8 cellular contexts compared by ENCODE assay signal in the genomic region with DNA sequence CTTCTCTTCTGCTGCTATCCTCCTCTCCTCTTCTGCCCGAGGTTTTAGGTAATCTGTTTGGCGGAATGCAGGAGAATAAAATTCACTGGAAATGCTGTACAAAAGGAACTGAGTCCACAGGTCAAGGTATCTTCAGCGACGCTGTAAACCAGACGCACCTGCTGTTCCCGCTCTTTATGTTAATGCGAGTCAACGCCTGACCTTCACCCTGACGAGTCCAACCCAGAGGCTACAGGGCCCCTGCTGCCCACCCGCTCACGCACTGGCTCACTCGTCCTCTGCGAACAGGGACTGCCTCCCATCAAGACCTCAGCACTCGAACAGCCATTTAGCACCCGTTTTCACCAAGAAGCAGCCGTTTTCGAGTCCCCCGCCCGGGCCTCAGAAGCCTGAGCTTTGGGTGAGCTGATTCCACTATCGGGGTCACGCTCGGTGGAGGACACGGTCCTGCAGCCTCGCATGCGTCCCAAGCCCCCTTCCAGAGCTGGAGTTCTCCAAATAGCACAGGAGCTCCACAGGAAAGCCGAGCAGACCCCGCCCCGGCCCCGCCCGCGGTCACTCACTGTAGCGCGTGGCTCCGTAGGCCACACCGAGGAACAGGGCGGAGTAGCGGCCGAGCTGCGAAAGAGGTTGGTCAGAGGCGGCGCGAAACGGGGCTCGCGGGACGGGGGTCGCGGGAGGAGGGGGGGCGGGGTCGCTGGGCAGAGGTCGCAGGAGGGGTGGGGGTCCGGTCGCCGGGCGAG. TPM values are rescaled to one million over a fixed set of nuclear protein-coding genes. Genes with fewer than 3 reads are reported as not detected.
DNase-seq lines count a peak whose midpoint lies in the region; ATAC-seq, FAIRE-seq and TF ChIP-seq lines count a peak whose summit lies in the region.

No MANE protein-coding gene starts in this region.

- peak overlapping the region; percentile 59 for H2AFZ ChIP-seq in astrocyte (ENCODE audit: low read depth, low read length)

- peak; percentile 0 for ATAC-seq in HG02678 (IDR thresholded peaks at IDR 0.05; ENCODE audit: unreplicated experiment)
- no peak for ATAC-seq in GM21717 (IDR thresholded peaks at IDR 0.05; ENCODE audit: unreplicated experiment)

- H3K4me3 ChIP-seq in astrocyte (ENCODE audit: insufficient read depth, low read depth, low read length): peak overlapping the region; percentile 79
- peak overlapping the region; percentile 87 for H3K4me3 ChIP-seq in iPS-18c (ENCODE audit: insufficient read depth, low read depth, low read length)
- H3K4me3 ChIP-seq in stomach: peak overlapping the region; percentile 81 to 96 (median 88)

- 4 to 13% (median 9%) methylated on average over 23 to 55 of the region's 55 CpGs for WGBS in stomach, 5 donors

- peaks cover 31% of the 10 kb centered on the region for H3K79me2 ChIP-seq in astrocyte (ENCODE audit: insufficient read depth, low read length)

- H3K36me3 Mint-ChIP-seq in astrocyte (ENCODE audit: low read depth, unreplicated experiment): peaks cover 6% of the 10 kb centered on the region

- no peaks in the 10 kb centered on the region for H3K9me3 Mint-ChIP-seq in astrocyte (ENCODE audit: unreplicated experiment)

- H3K27ac ChIP-seq in astrocyte (ENCODE audit: low read depth, low read length) (peak overlapping the region; percentile 11), stomach (peak overlapping the region; percentile 53 to 99 (median 97))

- H3K27ac Mint-ChIP-seq in astrocyte (ENCODE audit: unreplicated experiment): peak overlapping the region; percentile 59

- H3K9ac ChIP-seq in astrocyte (ENCODE audit: low read length): peak overlapping the region; percentile 98

- peaks cover 9% of the 10 kb centered on the region for H3K4me1 Mint-ChIP-seq in astrocyte (ENCODE audit: low read depth, unreplicated experiment)

- no peak for TF ChIP-seq CTCF in astrocyte (IDR thresholded peaks at IDR 0.05; ENCODE audit: insufficient read depth, low read depth, low read length)
- no peak for TF ChIP-seq CTCF in stomach (IDR thresholded peaks at IDR 0.05)

- H4K20me1 ChIP-seq in astrocyte (ENCODE audit: insufficient read depth, low read length): peaks cover 6% of the 10 kb centered on the region

- TF ChIP-seq EP300 in stomach (IDR thresholded peaks at IDR 0.05): no peak

- no peaks in the 10 kb centered on the region for H3K27me3 ChIP-seq in astrocyte (ENCODE audit: insufficient read depth, low read length)
- H3K27me3 ChIP-seq in stomach: peaks cover 0 to 1% (median 0%) of the 10 kb centered on the region in 3 donors

- H3K36me3 ChIP-seq in astrocyte (ENCODE audit: insufficient read depth, low read length): peaks cover 11% of the 10 kb centered on the region
- peaks cover 15 to 31% (median 28%) of the 10 kb centered on the region in 4 donors for H3K36me3 ChIP-seq in stomach

- TF ChIP-seq POLR2A in stomach (IDR thresholded peaks at IDR 0.05): no peak

- peak overlapping the region; percentile 97 for H3K4me3 Mint-ChIP-seq in astrocyte (ENCODE audit: unreplicated experiment)

- DNase-seq in AG08395 (ENCODE audit: low spot score) (peak; percentile 39), astrocyte (ENCODE audit: low read depth) (no peak), stomach (peak; percentile 53), NCI-H2171 (lab: John Stamatoyannopoulos, UW) (no peak), GOT3 (lab: John Stamatoyannopoulos, UW) (no peak)

- no peak for FAIRE-seq in astrocyte (lab: Jason Lieb, UNC)

- H3K27me3 Mint-ChIP-seq in astrocyte (ENCODE audit: low read depth, unreplicated experiment): no peaks in the 10 kb centered on the region

- intact Hi-C loops in stomach (cut with DNase I; ENCODE audit: low total_unique reads): no loop called here

- H3K9me3 ChIP-seq in astrocyte (ENCODE audit: insufficient read depth, low read depth, low read length): no peaks in the 10 kb centered on the region
- H3K9me3 ChIP-seq in iPS-18c (ENCODE audit: control insufficient read depth, insufficient read depth, low read length): no peaks in the 10 kb centered on the region
- no peaks in the 10 kb centered on the region for H3K9me3 ChIP-seq in stomach

- peaks cover 14% of the 10 kb centered on the region for H3K4me1 ChIP-seq in astrocyte (ENCODE audit: insufficient read depth, low read length)
- peaks cover 17 to 49% (median 47%) of the 10 kb centered on the region in 4 donors for H3K4me1 ChIP-seq in stomach

- peak overlapping the region; percentile 98 for H3K4me2 ChIP-seq in astrocyte (ENCODE audit: low read length)

RNA-seq across cellular contexts. Expression of a gene that starts 0.6 kb away (rescaled TPM):
- total RNA-seq in astrocyte: 255 and 263 TPM in 2 replicates
- total RNA-seq in stomach: 100 to 1,000 TPM in 3 of 5 donors, 10 to 100 TPM in 1, 1 to 10 TPM in 1; 8.0 to 842 (median 169) TPM
- 100 to 1,000 TPM; 742 to 876 (median 853) TPM for polyA plus RNA-seq in stomach

RNA-seq across cellular contexts. Expression of a gene that starts 0.8 kb away (rescaled TPM):
- total RNA-seq in astrocyte: 17.5 and 21.9 TPM in 2 replicates
- total RNA-seq in stomach: 10 to 100 TPM in 3 of 5 donors, 1 to 10 TPM in 2; 7.0 to 67.7 (median 13.4) TPM
- polyA plus RNA-seq in stomach: 100 to 1,000 TPM in 1 of 3 donors, 10 to 100 TPM in 2; 18.8 to 148 (median 42.7) TPM

RNA-seq across cellular contexts. Expression of a gene that starts 15.4 kb away (rescaled TPM):
- total RNA-seq in astrocyte (6.2 and 9.2 TPM in 2 replicates), stomach (10 to 100 TPM in 2 of 5 donors, 1 to 10 TPM in 3; 2.7 to 18.8 (median 9.4) TPM)
- polyA plus RNA-seq in stomach: 10 to 100 TPM in 2 of 3 donors, 1 to 10 TPM in 1; 8.2 to 15.2 (median 11.4) TPM

RNA-seq across cellular contexts. Expression of a gene that starts 32.1 kb away (rescaled TPM):
- total RNA-seq in astrocyte (61.1 and 65.7 TPM in 2 replicates), stomach (100 to 1,000 TPM in 2 of 5 donors, 10 to 100 TPM in 3; 45.2 to 140 (median 82.6) TPM)
- 10 to 100 TPM; 24.7 to 48.9 (median 24.9) TPM for polyA plus RNA-seq in stomach

RNA-seq across cellular contexts. Expression of a gene that starts 48.1 kb away (rescaled TPM):
- total RNA-seq in astrocyte (2.8 and 3.7 TPM in 2 replicates), stomach (10 to 100 TPM in 1 of 5 donors, not detected in 4; 12.3 TPM)
- polyA plus RNA-seq in stomach: 1 to 10 TPM; 1.1 to 1.8 (median 1.6) TPM

Comparison
In these comparisons a context has a peak if more than half of its experiments do, and no peak if none do; other contexts are left out.
1. DNase-seq: peak in AG08395 (single experiment) and stomach (single experiment); none in astrocyte (single experiment), NCI-H2171 (single experiment) and GOT3 (single experiment).
2. Peak in every context shown above with its lines, with median percentiles within 50 percentile points of each other: H3K4me3 ChIP-seq.